Comparison of ENCODE assay signal across 1 cellular context in genomic region chrX:55160685-55161552, GRCh38.
A peak's percentile ranks its signal among the peaks of the same experiment; 100 is the strongest.
TF ChIP-seq lines count a peak whose summit lies in the region.

No MANE protein-coding gene starts in this region.

TF ChIP-seq in HepG2, 621 proteins besides CTCF, POLR2A, EP300 and RAD21 (continued from another document and continues in another):
- TF ChIP-seq RBM39 (IDR thresholded peaks at IDR 0.05; ENCODE audit: low read depth, low read length, poor library complexity, severe bottlenecking) (no peak), ZNF264 (CRISPR knock-in tag; IDR thresholded peaks at IDR 0.05) (no peak), AHR (CRISPR knock-in tag; IDR thresholded peaks at IDR 0.05) (no peak), ZNF362 (CRISPR knock-in tag; IDR thresholded peaks at IDR 0.05; ENCODE audit: borderline replicate concordance) (peak; percentile 87), ZNF780A (CRISPR knock-in tag; IDR thresholded peaks at IDR 0.05) (no peak), ZNF12 (CRISPR knock-in tag; IDR thresholded peaks at IDR 0.05) (no peak), PCBP2 (optimal IDR thresholded peaks at IDR 0.05; ENCODE audit: low read depth, low read length, poor library complexity, severe bottlenecking) (no peak), MED1 (CRISPR knock-in tag; IDR thresholded peaks at IDR 0.05) (no peak; the same call in 1 of the 2 replicates), DDIT3 (CRISPR knock-in tag; IDR thresholded peaks at IDR 0.05) (no peak), NR2C2 (CRISPR knock-in tag; IDR thresholded peaks at IDR 0.05; ENCODE audit: borderline replicate concordance) (peak; percentile 91), JUN (CRISPR knock-in tag; IDR thresholded peaks at IDR 0.05) (no peak), U2AF2 (IDR thresholded peaks at IDR 0.05; ENCODE audit: low read depth, low read length) (no peak; the same call in 1 of the 2 replicates), ZNF580 (CRISPR knock-in tag; IDR thresholded peaks at IDR 0.05; ENCODE audit: borderline replicate concordance, low read depth) (peak; percentile 3; the same call in 1 of the 2 replicates), PAF1 (CRISPR knock-in tag; IDR thresholded peaks at IDR 0.05) (no peak), IRF9 (CRISPR knock-in tag; IDR thresholded peaks at IDR 0.05; ENCODE audit: borderline replicate concordance) (no peak), ZNF766 (CRISPR knock-in tag; IDR thresholded peaks at IDR 0.05; ENCODE audit: borderline replicate concordance) (0 out of 2 replicates have a peak, but pooled peaks have one; percentile 24), ZNF33A (CRISPR knock-in tag; IDR thresholded peaks at IDR 0.05; ENCODE audit: borderline replicate concordance) (no peak), ZNF879 (CRISPR knock-in tag; IDR thresholded peaks at IDR 0.05) (no peak), PHF20 (CRISPR knock-in tag; IDR thresholded peaks at IDR 0.05) (peak; percentile 77), SRSF4 (IDR thresholded peaks at IDR 0.05; ENCODE audit: low read depth, low read length, poor library complexity, severe bottlenecking) (no peak), SRF (IDR thresholded peaks at IDR 0.05; ENCODE audit: low read depth, low read length) (no peak), MATR3 (CRISPR knock-in tag; IDR thresholded peaks at IDR 0.05) (no peak), ZNF253 (CRISPR knock-in tag; IDR thresholded peaks at IDR 0.05; ENCODE audit: borderline replicate concordance) (no peak), ARID3A (IDR thresholded peaks at IDR 0.05; ENCODE audit: low read depth, low read length) (no peak), ZNF605 (CRISPR knock-in tag; IDR thresholded peaks at IDR 0.05) (peak; percentile 40; the same call in 1 of the 2 replicates), SALL2 (CRISPR knock-in tag; IDR thresholded peaks at IDR 0.05) (0 out of 2 replicates have a peak, but pooled peaks have one; percentile 47), E2F1 (CRISPR knock-in tag; IDR thresholded peaks at IDR 0.05) (no peak), HOXA7 (CRISPR knock-in tag; IDR thresholded peaks at IDR 0.05) (no peak), PRPF4 (IDR thresholded peaks at IDR 0.05; ENCODE audit: low read depth, low read length, poor library complexity, severe bottlenecking) (no peak), NFE2L1 (CRISPR knock-in tag; IDR thresholded peaks at IDR 0.05; ENCODE audit: borderline replicate concordance) (no peak), SRSF1 (optimal IDR thresholded peaks at IDR 0.05; ENCODE audit: low read depth, low read length) (no peak), ZNF552 (CRISPR knock-in tag; IDR thresholded peaks at IDR 0.05; ENCODE audit: borderline replicate concordance) (no peak), ZNF784 (CRISPR knock-in tag; IDR thresholded peaks at IDR 0.05; ENCODE audit: borderline replicate concordance) (no peak), SNAPC5 (CRISPR knock-in tag; IDR thresholded peaks at IDR 0.05; ENCODE audit: borderline replicate concordance) (no peak), PRDM4 (CRISPR knock-in tag; IDR thresholded peaks at IDR 0.05; ENCODE audit: borderline replicate concordance) (no peak), ZNF816 (CRISPR knock-in tag; IDR thresholded peaks at IDR 0.05; ENCODE audit: borderline replicate concordance) (no peak), HDAC2 (CRISPR knock-in tag; IDR thresholded peaks at IDR 0.05) (peak; percentile 22; the same call in 1 of the 2 replicates), CENPBD1 (CRISPR knock-in tag; IDR thresholded peaks at IDR 0.05; ENCODE audit: borderline replicate concordance, low read depth) (no peak), ZNF275 (CRISPR knock-in tag; IDR thresholded peaks at IDR 0.05; ENCODE audit: borderline replicate concordance) (no peak), KDM1A (CRISPR knock-in tag; IDR thresholded peaks at IDR 0.05) (no peak), NR2F6 (IDR thresholded peaks at IDR 0.05) (no peak), NR2F6 (CRISPR knock-in tag; IDR thresholded peaks at IDR 0.05) (no peak), PHF8 (CRISPR knock-in tag; IDR thresholded peaks at IDR 0.05) (peak; percentile 65), POGZ (CRISPR knock-in tag; IDR thresholded peaks at IDR 0.05) (peak; percentile 45; the same call in 1 of the 2 replicates), ISL2 (CRISPR knock-in tag; IDR thresholded peaks at IDR 0.05) (peak; percentile 47; the same call in 1 of the 2 replicates), ZNF761 (CRISPR knock-in tag; conservative IDR thresholded peaks at IDR 0.05) (no peak), ZMYM3 (CRISPR knock-in tag; IDR thresholded peaks at IDR 0.05) (no peak), POLR2AphosphoS2 (IDR thresholded peaks at IDR 0.05; ENCODE audit: low read depth, low read length) (no peak), NR3C1 (CRISPR knock-in tag; IDR thresholded peaks at IDR 0.05) (no peak), HNRNPH1 (optimal IDR thresholded peaks at IDR 0.05; ENCODE audit: low read depth, low read length) (no peak), CBX5 (CRISPR knock-in tag; IDR thresholded peaks at IDR 0.05; ENCODE audit: borderline replicate concordance) (0 out of 2 replicates have a peak, but pooled peaks have one; percentile 15), NFKB2 (CRISPR knock-in tag; IDR thresholded peaks at IDR 0.05; ENCODE audit: borderline replicate concordance) (no peak), ZNF770 (CRISPR knock-in tag; IDR thresholded peaks at IDR 0.05) (no peak), ZNF17 (CRISPR knock-in tag; IDR thresholded peaks at IDR 0.05) (no peak), TFAP4 (IDR thresholded peaks at IDR 0.05; ENCODE audit: borderline replicate concordance, low read depth) (no peak), ETV5 (CRISPR knock-in tag; IDR thresholded peaks at IDR 0.05; ENCODE audit: borderline replicate concordance) (no peak), TBP (CRISPR knock-in tag; IDR thresholded peaks at IDR 0.05) (no peak), SOX5 (CRISPR knock-in tag; IDR thresholded peaks at IDR 0.05; ENCODE audit: borderline replicate concordance) (peak; percentile 7; the same call in 1 of the 2 replicates)
